7 cellular contexts compared by ENCODE assay signal in the genomic region with DNA sequence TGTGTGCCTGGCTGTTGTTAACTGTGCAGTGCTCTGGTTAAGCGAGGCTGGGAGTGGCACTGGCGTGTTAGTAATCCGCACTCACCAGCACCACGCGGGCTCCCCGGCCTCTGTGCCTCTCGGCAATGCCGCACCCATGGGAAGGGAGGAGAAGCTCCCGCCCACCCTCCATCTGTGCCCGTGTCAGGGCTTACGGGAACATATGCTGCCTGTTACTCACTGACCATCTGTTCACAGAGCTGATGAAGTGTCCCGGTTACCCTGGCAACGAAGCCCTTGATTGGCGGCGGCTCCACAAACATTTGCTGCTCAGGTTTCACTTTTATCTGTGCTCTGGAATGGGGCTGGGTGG.
DNase-seq lines count a peak whose midpoint lies in the region; ATAC-seq and TF ChIP-seq lines count a peak whose summit lies in the region.

No MANE protein-coding gene starts in this region.

- H3K4me3 ChIP-seq in HFF-Myc (replicated peaks; ENCODE audit: low read depth, low read length): no peak overlapping the region; the same call in 1 of the 2 replicates
- peak overlapping the region; percentile 64 for H3K4me3 ChIP-seq in coronary artery
- peak overlapping the region in 1 of 2 donors; percentile 4 for H3K4me3 ChIP-seq in left lung

- ATAC-seq in GM18499 (IDR thresholded peaks at IDR 0.05; ENCODE audit: insufficient read depth, unreplicated experiment) (peak; percentile 55), left lung (peak; percentile 97)

- TF ChIP-seq CTCF in HFF-Myc (IDR thresholded peaks at IDR 0.05; ENCODE audit: low read depth, low read length, missing control alignments) (no peak), coronary artery (IDR thresholded peaks at IDR 0.05) (no peak), left lung (IDR thresholded peaks at IDR 0.05) (no peak)

- no peaks in the 10 kb centered on the region for H3K9me3 ChIP-seq in left lung

- no peaks in the 10 kb centered on the region for H3K36me3 ChIP-seq in left lung

- DNase-seq in HFF-Myc (ENCODE audit: extremely low read depth, low read depth): peak; percentile 99
- DNase-seq in MV-4-11 (lab: John Stamatoyannopoulos, UW): peak; percentile 94
- peak; percentile 19 for DNase-seq in SK-MEL-5 (ENCODE audit: low read depth, low spot score)
- DNase-seq in coronary artery (ENCODE audit: low spot score): peak; percentile 86
- peak; percentile 87 to 92 for DNase-seq in left lung
- peak; percentile 33 for DNase-seq in stimulated activated CD4-positive, alpha-beta T cell treated with anti-CD3 and anti-CD28 coated beads, Interleukin-4, amount 100 ng/mL, for 24 hours

- H3K27ac ChIP-seq in coronary artery (no peak overlapping the region), left lung (no peak overlapping the region)

- peaks cover 0 to 9% of the 10 kb centered on the region in 2 donors for H3K27me3 ChIP-seq in left lung

- intact Hi-C loops in left lung (cut with DNase I): no loop called here

- in situ Hi-C loops in SK-MEL-5 (cut with HindIII; ENCODE audit: low pct_unique_long_range_greater_than_20kb, low sequenced_read_pairs): no loop called here

- H3K4me1 ChIP-seq in left lung: peaks cover 4 to 7% of the 10 kb centered on the region in 2 donors

Comparison
In these comparisons a context has a peak if more than half of its experiments do, and no peak if none do; other contexts are left out.
1. DNase-seq: peak in every context shown above with its lines; median percentile 99 in HFF-Myc; 94 in MV-4-11; 90 in left lung; 86 in coronary artery; 33 in stimulated activated CD4-positive, alpha-beta T cell treated with anti-CD3 and anti-CD28 coated beads, Interleukin-4, amount 100 ng/mL, for 24 hours; 19 in SK-MEL-5.